ENCODE assay signal across 20 cellular contexts in the genomic region with DNA sequence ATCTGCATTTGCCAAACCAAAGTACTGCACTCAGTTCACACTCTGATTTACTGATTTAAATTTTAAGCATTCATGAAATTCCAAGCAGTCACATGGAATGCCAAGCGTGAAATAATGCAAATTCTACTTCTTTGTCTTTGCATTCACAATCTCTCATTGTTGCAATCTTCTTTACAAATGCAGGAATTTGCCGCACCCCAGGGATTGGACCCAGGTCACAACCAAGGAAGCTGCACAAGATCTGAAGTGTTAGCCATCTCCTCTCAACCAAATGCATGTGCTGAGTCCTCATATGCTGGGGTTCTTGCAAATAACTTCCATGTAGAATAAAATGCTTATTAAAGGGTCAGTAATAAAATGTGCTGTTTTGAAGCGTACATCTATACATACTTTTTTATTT.
DNase-seq lines count a peak whose midpoint lies in the region; ATAC-seq and TF ChIP-seq lines count a peak whose summit lies in the region.
"Had no signal": no experiment of that assay in that cellular context is flagged by ENCODE, and none has a peak within 500 bp of the region (broad histone marks: within the 10 kb centered on the region; RNA-seq: fewer than 3 reads in every experiment).

No MANE protein-coding gene starts in this region.

- H3K27ac Mint-ChIP-seq in H9 (peak overlapping the region; percentile 96 to 100 (median 99)), neural progenitor cell (peak overlapping the region; percentile 95)

- DNase-seq in H9, result peak; percentile 90
- DNase-seq in astrocyte of the hippocampus (ENCODE audit: low read depth, low spot score), result peak; percentile 73
- peak; percentile 88 for DNase-seq in iPS DF 6.9 (ENCODE audit: low read depth, low spot score)
- peak; percentile 91 for DNase-seq in neural progenitor cell (ENCODE audit: low spot score)
- no peak for DNase-seq in NCI-H748 (lab: John Stamatoyannopoulos, UW; ENCODE audit: unreplicated experiment)
- DNase-seq in NCI-H69 (lab: John Stamatoyannopoulos, UW), result no peak
- DNase-seq in spleen, result no peak
- no peak for DNase-seq in left ventricle myocardium superior
- DNase-seq: AML-193, DMS79 treated with DMSO at 0.1 percent for 48 hours, GDM1, GM23248, IMR-90, NCI-H1417, NCI-H2029 treated with DMSO at 0.1 percent for 48 hours, NCI-H2227 treated with DMSO at 0.1 percent for 48 hours, NCI-H524 treated with DMSO at 0.1 percent for 48 hours, OCI-M1, RPMI8226, SJCRH30 had no signal

- H3T11ph ChIP-seq in H9 (ENCODE audit: low read length), result no peak overlapping the region

- H3K79me1 ChIP-seq in H9 (ENCODE audit: insufficient read depth, low read depth, low read length, poor library complexity, severe bottlenecking), result no peaks in the 10 kb centered on the region

- no peaks in the 10 kb centered on the region for H3K23me2 ChIP-seq in H9 (ENCODE audit: insufficient read length, low read depth, low read length, poor library complexity, severe bottlenecking)

- peak overlapping the region; percentile 49 for H3K18ac ChIP-seq in H9 (ENCODE audit: insufficient read length, low read depth, low read length)

- no peak overlapping the region for H2AK5ac ChIP-seq in H9 (ENCODE audit: insufficient read length, low read length)

- H3K36me3 Mint-ChIP-seq in H9 (ENCODE audit: insufficient read depth in 1 of 3, low read depth in 3 of 3) (peaks cover 3 to 14% (median 8%) of the 10 kb centered on the region in 3 experiments; a peak in 6 of 7 replicates), neural progenitor cell (peaks cover 1% of the 10 kb centered on the region)

- H3K27me3 ChIP-seq in H9 (ENCODE audit: insufficient read depth, low read length) (no peaks in the 10 kb centered on the region), iPS DF 6.9 (ENCODE audit: control insufficient read depth, insufficient read depth, low read length) (no peaks in the 10 kb centered on the region), neural progenitor cell (no peaks in the 10 kb centered on the region), spleen (replicated peaks in 1 of 7) (peaks cover 0 to 56% (median 3%) of the 10 kb centered on the region in 7 donors)

- H3K27me3 Mint-ChIP-seq in H9 (ENCODE audit: low read depth) (no peaks in the 10 kb centered on the region), neural progenitor cell (ENCODE audit: insufficient read depth, low read depth) (peaks cover 8% of the 10 kb centered on the region)

- H3K9me3 Mint-ChIP-seq in H9, result peaks cover 9 to 10% of the 10 kb centered on the region in 2 experiments
- peaks cover 8% of the 10 kb centered on the region for H3K9me3 Mint-ChIP-seq in neural progenitor cell

- H4K5ac ChIP-seq in H9 (ENCODE audit: insufficient read length, low read depth, low read length), result no peak overlapping the region

- H3K4me1 Mint-ChIP-seq in H9 (peaks cover 49 to 69% of the 10 kb centered on the region in 2 experiments), neural progenitor cell (peaks cover 45% of the 10 kb centered on the region)

- ATAC-seq in left ventricle myocardium superior, result no peak

- no peak for TF ChIP-seq POLR2A in spleen (IDR thresholded peaks at IDR 0.05)

- peaks cover 24% of the 10 kb centered on the region for H3F3A ChIP-seq in neural progenitor cell (ENCODE audit: low read depth)

- TF ChIP-seq CTCF in H9 (conservative IDR thresholded peaks at IDR 0.05) (no peak), neural progenitor cell (IDR thresholded peaks at IDR 0.05) (no peak), spleen (IDR thresholded peaks at IDR 0.05 in 8 of 11, conservative IDR thresholded peaks at IDR 0.05 in 3 of 11) (no peak)

- H4K8ac ChIP-seq in H9 (replicated peaks; ENCODE audit: insufficient read length, low read depth, low read length), result no peak overlapping the region

- no peak overlapping the region for H2BK12ac ChIP-seq in H9 (ENCODE audit: insufficient read length, low read depth, low read length)

- H3K36me3 ChIP-seq in iPS DF 6.9 (ENCODE audit: control insufficient read depth, insufficient read depth, low read length) (no peaks in the 10 kb centered on the region), neural progenitor cell (no peaks in the 10 kb centered on the region), spleen (no peaks in the 10 kb centered on the region)
- H3K36me3 ChIP-seq: SJCRH30 had no signal

- no peak overlapping the region for H2BK15ac ChIP-seq in H9 (ENCODE audit: low read depth, low read length)

- H3K9ac ChIP-seq in H9 (ENCODE audit: extremely low read depth, insufficient read length, low read length) (no peak overlapping the region), neural progenitor cell (no peak overlapping the region)
- H3K9ac ChIP-seq: GM23248 had no signal

- peaks cover 14% of the 10 kb centered on the region for H3K4me1 ChIP-seq in H9 (ENCODE audit: insufficient read depth, low read length)
- peaks cover 4% of the 10 kb centered on the region; the same call in 1 of the 2 replicates for H3K4me1 ChIP-seq in iPS DF 6.9 (ENCODE audit: control insufficient read depth, insufficient read depth, low read length)
- H3K4me1 ChIP-seq in neural progenitor cell, result peaks cover 35% of the 10 kb centered on the region
- no peaks in the 10 kb centered on the region for H3K4me1 ChIP-seq in spleen
- H3K4me1 ChIP-seq: SJCRH30 had no signal

- peak overlapping the region; percentile 95 for H2BK120ac ChIP-seq in H9 (ENCODE audit: low read depth, low read length, poor library complexity, severe bottlenecking)

- no peak overlapping the region for H3K23ac ChIP-seq in H9 (ENCODE audit: insufficient read length, low read depth, low read length)

- H3K27ac ChIP-seq in H9 (ENCODE audit: insufficient read length, low read depth, low read length) (peak overlapping the region; percentile 99), iPS DF 6.9 (ENCODE audit: low read length) (no peak overlapping the region), neural progenitor cell (peak overlapping the region; percentile 94), spleen (no peak overlapping the region)
- H3K27ac ChIP-seq: GM23248, SJCRH30 had no signal

- no CpG with 5 or more reads among the region's 3 CpGs for WGBS in H9 (ENCODE audit: extremely low coverage, insufficient read length, low lambda C conversion rate)
- WGBS in iPS DF 6.9 (ENCODE audit: insufficient coverage, insufficient read length), result no CpG with 5 or more reads among the region's 3 CpGs
- WGBS in spleen, 5 donors, result 14 to 26% (median 19%) methylated on average over 3 of the region's 3 CpGs

- H4K20me1 ChIP-seq in H9 (ENCODE audit: control insufficient read depth, insufficient read depth, insufficient read length) (no peaks in the 10 kb centered on the region), neural progenitor cell (ENCODE audit: low read depth) (no peaks in the 10 kb centered on the region)

- H2AFZ ChIP-seq in H9 (ENCODE audit: low read length), result no peak overlapping the region
- H2AFZ ChIP-seq in neural progenitor cell (replicated peaks), result no peak overlapping the region
- H2AFZ ChIP-seq: GM23248 had no signal

- H2BK5ac ChIP-seq in H9 (ENCODE audit: insufficient read length, low read length), result no peak overlapping the region

- H3K79me2 ChIP-seq in H9 (ENCODE audit: insufficient read depth, low read length) (no peaks in the 10 kb centered on the region), neural progenitor cell (ENCODE audit: low read depth) (no peaks in the 10 kb centered on the region)

- 0 out of 5 replicates have a peak overlapping the region, but pooled peaks of 1 of the 2 experiments have one; percentile 6 for H3K4me3 Mint-ChIP-seq in H9
- H3K4me3 Mint-ChIP-seq in neural progenitor cell, result no peak overlapping the region

- H3K9me3 ChIP-seq in H9 (ENCODE audit: control insufficient read depth, low read depth, low read length), result no peaks in the 10 kb centered on the region
- H3K9me3 ChIP-seq in iPS DF 6.9 (ENCODE audit: control insufficient read depth, insufficient read depth, low read length), result no peaks in the 10 kb centered on the region
- H3K9me3 ChIP-seq in neural progenitor cell (ENCODE audit: low read depth), result no peaks in the 10 kb centered on the region
- peaks cover 0 to 3% (median 0%) of the 10 kb centered on the region in 8 donors for H3K9me3 ChIP-seq in spleen
- H3K9me3 ChIP-seq: SJCRH30 had no signal

- no peak overlapping the region for H3K56ac ChIP-seq in H9 (ENCODE audit: insufficient read length, low read depth, low read length)

- intact Hi-C loops in spleen (cut with DNase I; ENCODE audit: low total_unique reads) (no loop called here), left ventricle myocardium superior (cut with micrococcal nuclease) (no loop called here)

- H3K4me3 ChIP-seq in iPS DF 6.9 (ENCODE audit: low read length) (no peak overlapping the region), neural progenitor cell (peak overlapping the region; percentile 29), spleen (no peak overlapping the region)
- H3K4me3 ChIP-seq: GM23248, SJCRH30 had no signal

- no peak overlapping the region for H3K4me2 ChIP-seq in H9 (ENCODE audit: insufficient read depth, insufficient read length, low read length)
- peak overlapping the region; percentile 73 for H3K4me2 ChIP-seq in neural progenitor cell

- peak overlapping the region; percentile 52; the same call in 1 of the 2 replicates for H3K4ac ChIP-seq in H9 (ENCODE audit: low read depth, low read length)

- no peak overlapping the region for H4K91ac ChIP-seq in H9 (ENCODE audit: insufficient read length, low read depth, low read length)

- H3K14ac ChIP-seq in H9 (ENCODE audit: insufficient read depth, low read length), result no peak overlapping the region

- no peak overlapping the region for H2BK20ac ChIP-seq in H9 (ENCODE audit: low read depth, low read length, poor library complexity, severe bottlenecking)

Comparison
In these comparisons a context has a peak if more than half of its experiments do, and no peak if none do; other contexts are left out.
1. DNase-seq: peak in H9 (single experiment), astrocyte of the hippocampus (single experiment), iPS DF 6.9 (single experiment) and neural progenitor cell (single experiment); none in NCI-H748 (single experiment), NCI-H69 (single experiment), spleen (single experiment) and left ventricle myocardium superior (single experiment).
2. H3K27ac ChIP-seq: peak in H9 (single experiment) and neural progenitor cell (single experiment); none in iPS DF 6.9 (single experiment) and spleen (0 of 8).